ENCODE assay signal across 1 cellular context in the genomic region with DNA sequence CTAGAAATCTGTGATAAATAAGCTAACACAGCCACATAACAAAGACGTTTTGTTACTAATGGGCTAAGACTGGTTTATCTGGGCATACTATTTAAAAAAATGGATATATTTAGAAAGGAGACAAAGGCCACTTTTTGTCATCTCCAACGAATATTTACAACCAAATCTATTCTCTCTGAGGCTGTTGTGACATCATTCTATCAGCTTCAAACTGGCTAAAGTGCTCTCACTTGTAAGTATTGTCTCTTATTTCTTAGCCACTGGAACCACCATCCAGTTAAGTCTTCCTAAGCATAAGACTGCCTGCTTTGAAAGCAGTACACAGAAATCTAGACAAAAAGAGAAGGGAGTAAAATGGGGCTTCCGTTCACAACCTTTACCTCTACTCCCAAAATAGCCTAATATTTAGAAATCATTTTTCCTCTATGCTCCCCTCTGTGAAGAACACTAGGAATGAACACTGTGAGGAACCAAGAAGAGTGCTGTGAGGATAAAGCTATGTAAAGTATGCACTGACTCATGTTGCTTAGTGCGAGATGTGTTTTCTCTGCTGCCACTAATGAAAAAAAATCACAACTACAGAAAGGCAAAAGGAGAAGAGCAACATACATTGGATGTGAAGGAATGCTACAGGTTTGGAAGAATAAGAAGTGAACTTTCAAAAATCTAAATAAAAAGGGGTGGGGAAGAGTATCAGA.
TF ChIP-seq lines count a peak whose summit lies in the region.

No MANE protein-coding gene starts in this region.

TF ChIP-seq in HCT116, 20 proteins besides CTCF, POLR2A, EP300 and RAD21 (continued from another document):
- TF ChIP-seq, protein P1, sequence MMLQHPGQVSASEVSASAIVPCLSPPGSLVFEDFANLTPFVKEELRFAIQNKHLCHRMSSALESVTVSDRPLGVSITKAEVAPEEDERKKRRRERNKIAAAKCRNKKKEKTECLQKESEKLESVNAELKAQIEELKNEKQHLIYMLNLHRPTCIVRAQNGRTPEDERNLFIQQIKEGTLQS (IDR thresholded peaks at IDR 0.05), result no peak
- TF ChIP-seq POLR2AphosphoS5 (IDR thresholded peaks at IDR 0.05; ENCODE audit: low read depth, low read length) (no peak), YY1 (IDR thresholded peaks at IDR 0.05; ENCODE audit: extremely low read depth, insufficient replicate concordance, low read depth, low read length) (no peak)
